ENCODE assay signal across 24 cellular contexts in the genomic region with DNA sequence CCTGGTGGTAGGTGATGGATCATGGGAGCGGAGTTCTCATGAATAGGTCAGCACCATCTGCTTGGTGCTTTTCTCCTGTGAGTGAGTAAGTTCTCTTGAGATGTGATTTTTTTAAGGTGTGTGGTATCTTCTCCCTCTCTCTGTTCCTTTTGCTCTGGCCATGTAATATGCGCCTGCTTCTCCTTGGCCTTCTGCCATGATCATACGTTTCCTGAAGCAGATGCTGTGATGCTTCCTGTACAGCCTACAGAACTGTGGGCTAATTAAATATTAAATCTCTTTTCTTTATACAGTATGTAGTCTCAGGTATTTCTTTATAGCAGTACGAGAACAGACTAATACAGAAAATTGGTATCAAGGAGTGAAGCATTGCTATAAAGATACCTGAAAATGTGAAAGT.
"Had no signal": no experiment of that assay in that cellular context is flagged by ENCODE, and none has a peak within 500 bp of the region (broad histone marks: within the 10 kb centered on the region; RNA-seq: fewer than 3 reads in every experiment).

No MANE protein-coding gene starts in this region.

- H3K4me1 Mint-ChIP-seq: stimulated activated effector memory CD8-positive, alpha-beta T cell treated with anti-CD3 and anti-CD28 coated beads, Interleukin-12 subunit alpha, Interleukin-12 subunit beta, amount 100 ng/mL, for 72 hours; stimulated activated memory B cell treated with anti-CD40 and anti-IgM and Interleukin-4, amounts not matched to agents 10 μg/mL and 1 μg/mL and 100 μg/mL, for 72 hours; stimulated activated naive B cell treated with anti-CD40 and anti-IgM and Interleukin-4, amounts not matched to agents 10 μg/mL and 1 μg/mL and 100 μg/mL, for 72 hours; stimulated activated naive CD8-positive, alpha-beta T cell treated with anti-CD3 and anti-CD28 coated beads, Interleukin-15, amount 100 ng/mL, for 72 hours had no signal

- ATAC-seq: stimulated activated effector memory CD8-positive, alpha-beta T cell treated with anti-CD3 and anti-CD28 coated beads, Interleukin-12 subunit alpha, Interleukin-12 subunit beta, amount 100 ng/mL, for 72 hours; stimulated activated memory B cell treated with anti-CD40 and anti-IgM and Interleukin-4, amounts not matched to agents 10 μg/mL and 1 μg/mL and 100 μg/mL, for 72 hours; stimulated activated naive B cell treated with anti-CD40 and anti-IgM and Interleukin-4, amounts not matched to agents 10 μg/mL and 1 μg/mL and 100 μg/mL, for 72 hours; stimulated activated naive CD8-positive, alpha-beta T cell treated with anti-CD3 and anti-CD28 coated beads, Interleukin-15, amount 100 ng/mL, for 72 hours; stimulated activated naive CD8-positive, alpha-beta T cell treated with anti-CD3 and anti-CD28 coated beads, Interleukin-15, Interleukin-2, amounts not matched to agents 100 U/mL and 50 U/mL, for 24 hours; upper lobe of right lung had no signal

- H3K36me3 Mint-ChIP-seq: stimulated activated effector memory CD8-positive, alpha-beta T cell treated with anti-CD3 and anti-CD28 coated beads, Interleukin-12 subunit alpha, Interleukin-12 subunit beta, amount 100 ng/mL, for 72 hours had no signal

- H3K27me3 Mint-ChIP-seq: stimulated activated naive CD8-positive, alpha-beta T cell treated with anti-CD3 and anti-CD28 coated beads, Interleukin-15, amount 100 ng/mL, for 72 hours; type B pancreatic cell had no signal

- H3K4me3 Mint-ChIP-seq: stimulated activated effector memory CD8-positive, alpha-beta T cell treated with anti-CD3 and anti-CD28 coated beads, Interleukin-12 subunit alpha, Interleukin-12 subunit beta, amount 100 ng/mL, for 72 hours; stimulated activated memory B cell treated with anti-CD40 and anti-IgM and Interleukin-4, amounts not matched to agents 10 μg/mL and 1 μg/mL and 100 μg/mL, for 72 hours; stimulated activated naive B cell treated with anti-CD40 and anti-IgM and Interleukin-4, amounts not matched to agents 10 μg/mL and 1 μg/mL and 100 μg/mL, for 72 hours; stimulated activated naive CD8-positive, alpha-beta T cell treated with anti-CD3 and anti-CD28 coated beads, Interleukin-15, amount 100 ng/mL, for 72 hours; stimulated activated naive CD8-positive, alpha-beta T cell treated with anti-CD3 and anti-CD28 coated beads, Interleukin-15, Interleukin-2, amounts not matched to agents 100 ng/mL and 50 ng/mL, for 24 hours; type B pancreatic cell had no signal

- DNase-seq: stimulated activated CD4-positive, alpha-beta T cell treated with anti-CD3 and anti-CD28 coated beads, Interleukin-2, amount 100 ng/mL, for 48 hours; stimulated activated CD4-positive, alpha-beta T cell treated with anti-CD3 and anti-CD28 coated beads, Interleukin-4, amount 100 ng/mL, for 1 hour; stimulated activated CD4-positive, alpha-beta T cell treated with anti-CD3 and anti-CD28 coated beads, Interleukin-4, amount 100 ng/mL, for 24 hours; stimulated activated CD4-positive, alpha-beta T cell treated with anti-CD3 and anti-CD28 coated beads, Interleukin-4, amount 100 ng/mL, for 4 hours; stimulated activated CD8-positive, alpha-beta memory T cell treated with anti-CD3 and anti-CD28 coated beads, Interleukin-4, amount 100 ng/mL, for 48 hours; stimulated activated naive B cell treated with anti-CD40 and anti-IgM and Interleukin-4, amounts not matched to agents 10 μg/mL and 1 μg/mL and 100 μg/mL, for 72 hours; stimulated activated naive CD4-positive, alpha-beta T cell; stimulated activated naive CD4-positive, alpha-beta T cell treated with Interleukin-2 at 50 U/mL for 16 hours; stimulated activated naive CD8-positive, alpha-beta T cell treated with anti-CD3 and anti-CD28 coated beads, Interleukin-15, amount 100 ng/mL, for 72 hours; stimulated activated naive CD8-positive, alpha-beta T cell treated with anti-CD3 and anti-CD28 coated beads, Interleukin-15, Interleukin-2, amounts not matched to agents 100 U/mL and 50 U/mL, for 24 hours; stomach; substantia nigra; testis; thyroid gland; tibial artery; transverse colon; trophoblast cell; upper lobe of left lung; upper lobe of right lung; uterus had no signal

- H3K27ac Mint-ChIP-seq: stimulated activated effector memory CD8-positive, alpha-beta T cell treated with anti-CD3 and anti-CD28 coated beads, Interleukin-12 subunit alpha, Interleukin-12 subunit beta, amount 100 ng/mL, for 72 hours; stimulated activated memory B cell treated with anti-CD40 and anti-IgM and Interleukin-4, amounts not matched to agents 10 μg/mL and 1 μg/mL and 100 μg/mL, for 72 hours; stimulated activated naive B cell treated with anti-CD40 and anti-IgM and Interleukin-4, amounts not matched to agents 10 μg/mL and 1 μg/mL and 100 μg/mL, for 72 hours; stimulated activated naive CD8-positive, alpha-beta T cell treated with anti-CD3 and anti-CD28 coated beads, Interleukin-15, Interleukin-2, amounts not matched to agents 100 ng/mL and 50 ng/mL, for 24 hours; type B pancreatic cell had no signal
